9 cellular contexts compared by ENCODE assay signal in genomic region chr1:38941527-38942019, GRCh38. TPM values are rescaled to one million over a fixed set of nuclear protein-coding genes. Genes with fewer than 3 reads are reported as not detected.
DNase-seq lines count a peak whose midpoint lies in the region; ATAC-seq and TF ChIP-seq lines count a peak whose summit lies in the region.
"Had no signal": no experiment of that assay in that cellular context is flagged by ENCODE, and none has a peak within 500 bp of the region (broad histone marks: within the 10 kb centered on the region; RNA-seq: fewer than 3 reads in every experiment).

Gene RHBDL2 (minus strand): TSS chr1:38941830. CDS start chr1:38919212, 22,618 bp downstream.

- DNase-seq in COLO829 (ENCODE audit: low spot score), result peak; percentile 18
- peak; percentile 66 for DNase-seq in glomerular visceral epithelial cell (ENCODE audit: extremely low spot score)
- DNase-seq in posterior cingulate gyrus, result peak; percentile 50 to 92 (median 70)
- no peak for DNase-seq in GM13977 (ENCODE audit: low spot score)
- no peak for DNase-seq in natural killer cell treated with Interleukin-12 subunit alpha and Interleukin-12 subunit beta and Interleukin-15 and Interleukin-18, amount 100 ng/mL, for 72 hours (ENCODE audit: low spot score)

- no peaks in the 10 kb centered on the region for H3K9me3 Mint-ChIP-seq in natural killer cell treated with Interleukin-12 subunit alpha and Interleukin-12 subunit beta and Interleukin-15 and Interleukin-18, amount 100 ng/mL, for 72 hours
- H3K9me3 Mint-ChIP-seq: T-helper 2 cell treated with Interferon-gamma antibody and Interleukin-4, amounts not matched to agents 5 μg/mL and 100 μg/mL, for 36 hours had no signal

- in situ Hi-C loops in GM13977 (cut with MboI; ENCODE audit: low pct_unique_long_range_greater_than_20kb, low sequenced_read_pairs, unreplicated experiment), result no loop called here

- H3K4me1 Mint-ChIP-seq in natural killer cell treated with Interleukin-12 subunit alpha and Interleukin-12 subunit beta and Interleukin-15 and Interleukin-18, amount 100 ng/mL, for 72 hours (ENCODE audit: low read depth in 2 of 2), result no peaks in the 10 kb centered on the region

- H3K27ac ChIP-seq in VCaP, result peak within 1 kb of the TSS; percentile 47; the same call in 1 of the 2 replicates

- H3K27me3 Mint-ChIP-seq in natural killer cell treated with Interleukin-12 subunit alpha and Interleukin-12 subunit beta and Interleukin-15 and Interleukin-18, amount 100 ng/mL, for 72 hours, result peaks cover 8 to 11% of the 10 kb centered on the region in 2 donors

- no peak for ATAC-seq in HG02981 (IDR thresholded peaks at IDR 0.05; ENCODE audit: unreplicated experiment)
- no peak for ATAC-seq in natural killer cell treated with Interleukin-12 subunit alpha and Interleukin-12 subunit beta and Interleukin-15 and Interleukin-18, amount 100 ng/mL, for 72 hours
- ATAC-seq in HG03432 (IDR thresholded peaks at IDR 0.05; ENCODE audit: unreplicated experiment), result no peak

- TF ChIP-seq CTCF in VCaP (conservative IDR thresholded peaks at IDR 0.05) (no peak), GM13977 (IDR thresholded peaks at IDR 0.05; ENCODE audit: extremely low read depth, insufficient read depth, missing control alignments) (no peak)

- H3K4me3 Mint-ChIP-seq in natural killer cell treated with Interleukin-12 subunit alpha and Interleukin-12 subunit beta and Interleukin-15 and Interleukin-18, amount 100 ng/mL, for 72 hours, result no peak within 1 kb of the TSS
- H3K4me3 Mint-ChIP-seq: T-helper 2 cell treated with Interferon-gamma antibody and Interleukin-4, amounts not matched to agents 5 μg/mL and 100 μg/mL, for 36 hours had no signal

- intact Hi-C loops in posterior cingulate gyrus (cut with DNase I), result no loop called here

- no peak within 1 kb of the TSS for H3K27ac Mint-ChIP-seq in natural killer cell treated with Interleukin-12 subunit alpha and Interleukin-12 subunit beta and Interleukin-15 and Interleukin-18, amount 100 ng/mL, for 72 hours
- H3K27ac Mint-ChIP-seq: T-helper 2 cell treated with Interferon-gamma antibody and Interleukin-4, amounts not matched to agents 5 μg/mL and 100 μg/mL, for 36 hours had no signal

- no peaks in the 10 kb centered on the region for H3K36me3 Mint-ChIP-seq in natural killer cell treated with Interleukin-12 subunit alpha and Interleukin-12 subunit beta and Interleukin-15 and Interleukin-18, amount 100 ng/mL, for 72 hours

RNA-seq across cellular contexts. Expression of gene RHBDL2, which starts in this region (rescaled TPM):
- total RNA-seq in natural killer cell treated with Interleukin-12 subunit alpha and Interleukin-12 subunit beta and Interleukin-15 and Interleukin-18, amount 100 ng/mL, for 72 hours, result not detected

Comparison
In these comparisons a context has a peak if more than half of its experiments do, and no peak if none do; other contexts are left out.
1. DNase-seq: peak in COLO829 (single experiment), glomerular visceral epithelial cell (single experiment) and posterior cingulate gyrus (10 of 10); none in GM13977 (single experiment) and natural killer cell treated with Interleukin-12 subunit alpha and Interleukin-12 subunit beta and Interleukin-15 and Interleukin-18, amount 100 ng/mL, for 72 hours (single experiment).